Comparison of ENCODE assay signal across 2 cellular contexts in genomic region chr12:49296836-49297694, GRCh38.
TF ChIP-seq lines count a peak whose summit lies in the region.

No MANE protein-coding gene starts in this region.

TF ChIP-seq in SK-N-SH, 30 proteins besides CTCF, POLR2A, EP300 and RAD21 (continued from another document):
- TF ChIP-seq ZBTB33 (IDR thresholded peaks at IDR 0.05; ENCODE audit: borderline replicate concordance, low read depth) (no peak), FOXM1 (IDR thresholded peaks at IDR 0.05; ENCODE audit: low read depth) (no peak), PBX3 (IDR thresholded peaks at IDR 0.05) (no peak), YY1 (IDR thresholded peaks at IDR 0.05; ENCODE audit: low read depth) (no peak), GABPA (IDR thresholded peaks at IDR 0.05; ENCODE audit: low read depth) (no peak), MAX (IDR thresholded peaks at IDR 0.05; ENCODE audit: low read depth) (no peak), TAF1 (IDR thresholded peaks at IDR 0.05; ENCODE audit: borderline replicate concordance, low read depth, low read length) (no peak), IRF3 (IDR thresholded peaks at IDR 0.05; ENCODE audit: low read depth, low read length) (no peak)

TF ChIP-seq in SK-N-SH treated with all-trans-retinoic acid at 6 μM for 48 hours, 23 proteins besides CTCF, POLR2A, EP300 and RAD21 (continued from another document):
- TF ChIP-seq TSHZ2 (CRISPR knock-in tag; IDR thresholded peaks at IDR 0.05) (no peak), GLIS3 (CRISPR knock-in tag; IDR thresholded peaks at IDR 0.05) (no peak), ARNTL (CRISPR knock-in tag; IDR thresholded peaks at IDR 0.05; ENCODE audit: borderline replicate concordance, low read depth) (no peak)
TF ChIP-seq in SK-N-SH treated with all-trans-retinoic acid at 6 μM for 48 hours: peak in this region for 0.
